8 cellular contexts compared by ENCODE assay signal in the genomic region with DNA sequence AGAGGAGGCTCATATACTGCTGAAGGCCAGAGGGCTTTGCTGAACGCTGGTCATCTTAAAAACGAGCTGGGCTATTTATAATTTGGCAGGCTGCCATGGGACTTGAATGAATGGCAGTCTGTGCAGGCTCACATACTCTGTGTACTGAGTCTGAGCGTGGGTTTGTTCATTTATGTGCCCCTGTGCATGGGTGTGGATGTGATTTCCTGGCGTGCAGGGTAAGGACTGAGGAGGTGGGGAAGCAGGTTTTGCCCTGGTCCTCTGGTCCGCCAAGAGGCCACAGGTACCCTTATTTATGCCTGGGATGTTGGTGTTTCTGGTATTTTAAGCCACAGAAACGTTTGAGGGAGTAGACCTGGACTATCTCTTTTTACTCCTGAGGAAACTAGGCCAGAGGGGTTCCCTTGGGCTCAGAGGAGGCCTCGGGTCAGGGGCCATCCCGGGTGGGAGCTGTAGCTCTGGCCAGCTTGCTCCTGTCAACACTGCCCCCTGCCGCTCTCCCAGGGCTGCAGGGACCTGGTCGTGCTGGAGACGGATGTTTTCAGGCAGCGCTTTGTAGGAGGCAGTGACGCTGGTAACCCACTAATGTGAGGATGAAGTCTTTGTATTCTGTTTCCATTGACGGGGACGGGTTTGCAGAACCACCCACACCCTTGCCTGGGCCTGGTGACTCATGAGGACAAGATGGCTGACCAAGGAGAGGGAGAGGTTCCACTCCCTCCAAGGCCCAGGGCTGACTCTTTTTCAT.
DNase-seq lines count a peak whose midpoint lies in the region; ATAC-seq and TF ChIP-seq lines count a peak whose summit lies in the region.

No MANE protein-coding gene starts in this region.

- POLR2A ChIA-PET in AG04449 (lab: Yijun Ruan, JAX) = no interaction called here

- no peak for DNase-seq in AG04449 (ENCODE audit: low read depth, low spot score)
- peak; percentile 65 for DNase-seq in GM20000 (ENCODE audit: low spot score)
- DNase-seq in NCI-H2029 (lab: John Stamatoyannopoulos, UW) = peak; percentile 22
- DNase-seq in activated CD4-positive, alpha-beta T cell treated with anti-CD3 and anti-CD28 coated beads, Interleukin-2, amount 50 U/mL, for 1 hour = peak; percentile 57
- no peak for DNase-seq in left lobe of liver (ENCODE audit: low spot score)
- DNase-seq in stimulated activated CD4-positive, alpha-beta T cell treated with anti-CD3 and anti-CD28 coated beads, Interleukin-2, amount 100 ng/mL, for 48 hours = peak; percentile 71 to 72

- TF ChIP-seq CTCF in AG04449 (IDR thresholded peaks at IDR 0.05; ENCODE audit: insufficient read depth, low read length, missing control alignments) (peak; percentile 14), GM20000 (IDR thresholded peaks at IDR 0.05; ENCODE audit: extremely low read depth, missing control alignments) (peak; percentile 87)

- ATAC-seq in left lobe of liver (peak; percentile 40), HG02870 (IDR thresholded peaks at IDR 0.05; ENCODE audit: unreplicated experiment) (no peak)

- H3K27ac ChIP-seq in cingulate gyrus (ENCODE audit: low read depth, low read length) = peak overlapping the region; percentile 91

- no peak overlapping the region for H3K4me3 ChIP-seq in AG04449 (ENCODE audit: low read depth, low read length)

- CTCF ChIA-PET in AG04449 (lab: Yijun Ruan, JAX) = interaction anchor here (0.9 to 1.8 kb wide), 6 partner anchors 9 to 197 kb away, joined by 3 to 13 read pairs (median 4); no protein-coding TSS in a partner anchor

Comparison
In these comparisons a context has a peak if more than half of its experiments do, and no peak if none do; other contexts are left out.
1. DNase-seq: peak in GM20000 (single experiment), NCI-H2029 (single experiment), activated CD4-positive, alpha-beta T cell treated with anti-CD3 and anti-CD28 coated beads, Interleukin-2, amount 50 U/mL, for 1 hour (single experiment) and stimulated activated CD4-positive, alpha-beta T cell treated with anti-CD3 and anti-CD28 coated beads, Interleukin-2, amount 100 ng/mL, for 48 hours (2 of 2); none in AG04449 (single experiment) and left lobe of liver (single experiment).